Comparison of ENCODE assay signal across 19 cellular contexts in the genomic region with DNA sequence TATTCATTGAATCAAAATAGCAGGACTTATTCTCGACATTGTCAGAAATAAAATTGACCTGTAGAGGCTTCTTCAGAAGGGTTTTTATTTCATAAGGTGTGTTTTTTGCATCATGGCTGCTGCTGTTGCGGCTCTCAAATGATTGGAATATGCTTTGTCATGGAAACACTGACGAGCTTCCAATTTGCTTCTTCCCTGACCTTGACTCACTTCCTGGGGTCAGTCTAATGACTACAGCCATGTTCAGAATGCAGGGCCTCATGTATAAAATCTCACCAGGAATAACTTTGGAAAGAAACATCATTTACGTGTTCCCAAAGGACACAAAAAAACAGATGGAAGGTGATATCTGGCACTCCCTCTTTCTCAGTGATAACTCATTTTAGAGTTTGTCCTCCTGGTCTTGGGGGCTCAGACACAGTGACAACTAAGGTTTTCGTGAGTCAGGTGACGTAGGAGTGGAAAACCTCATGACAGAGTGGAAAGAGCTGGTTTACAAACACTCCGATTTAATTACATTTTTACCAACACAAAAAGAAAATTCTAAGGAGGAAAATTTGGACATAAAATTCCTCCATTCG.
DNase-seq lines count a peak whose midpoint lies in the region; ATAC-seq and TF ChIP-seq lines count a peak whose summit lies in the region.
"Had no signal": no experiment of that assay in that cellular context is flagged by ENCODE, and none has a peak within 500 bp of the region (broad histone marks: within the 10 kb centered on the region; RNA-seq: fewer than 3 reads in every experiment).

No MANE protein-coding gene starts in this region.

- peaks cover 39% of the 10 kb centered on the region for H3K36me3 Mint-ChIP-seq in HFFc6 (ENCODE audit: low read depth)

- peak overlapping the region; percentile 96 for H3K27ac Mint-ChIP-seq in HFFc6
- H3K27ac Mint-ChIP-seq: activated CD8-positive, alpha-beta T cell treated with anti-CD3 and anti-CD28 coated beads for 36 hours had no signal

- H3K4me3 Mint-ChIP-seq in HFFc6: peak overlapping the region; percentile 42
- H3K4me3 Mint-ChIP-seq: activated CD8-positive, alpha-beta T cell treated with anti-CD3 and anti-CD28 coated beads for 36 hours had no signal

- H3K27ac ChIP-seq in skeletal muscle tissue (ENCODE audit: low read depth, low read length): peak overlapping the region; percentile 19
- H3K27ac ChIP-seq: BLaER1 treated with 17β-estradiol and CSF1 and Interleukin-3, amounts not matched to agents 10 nM and 100 nM; tibial artery; VCaP had no signal

- peak; percentile 56 for DNase-seq in HFFc6
- DNase-seq in amniotic epithelial cell (ENCODE audit: low read depth): peak; percentile 33
- peak; percentile 75 for DNase-seq in fibroblast of villous mesenchyme (ENCODE audit: low read depth)
- DNase-seq in NCI-H1417 (lab: John Stamatoyannopoulos, UW): no peak
- DNase-seq: activated CD8-positive, alpha-beta T cell treated with anti-CD3 and anti-CD28 coated beads for 36 hours; activated T-cell treated with anti-CD3 and anti-CD28 coated beads, Interleukin-2, amount 50 U/mL, for 48 hours; cerebellar nuclear complex; DMS 273 treated with DMSO at 0.1 percent for 48 hours; kidney; mucosa of descending colon; NCI-H2081; NCI-H524 treated with DMSO at 0.1 percent for 48 hours; nucleus accumbens; tibial artery had no signal

- H3K27me3 Mint-ChIP-seq in HFFc6 (ENCODE audit: insufficient read depth): peaks cover 2% of the 10 kb centered on the region; the same call in 1 of the 2 replicates
- H3K27me3 Mint-ChIP-seq: activated CD8-positive, alpha-beta T cell treated with anti-CD3 and anti-CD28 coated beads for 36 hours had no signal

- H3K4me3 ChIP-seq in fibroblast of villous mesenchyme (ENCODE audit: low read depth, low read length): no peak overlapping the region
- H3K4me3 ChIP-seq in skeletal muscle tissue (ENCODE audit: low read length in 3 of 3): no peak overlapping the region
- H3K4me3 ChIP-seq: BLaER1 treated with 17β-estradiol and CSF1 and Interleukin-3, amounts not matched to agents 10 nM and 100 nM; mucosa of descending colon; tibial artery had no signal

- H3K9ac ChIP-seq in skeletal muscle tissue (ENCODE audit: low read depth in 1 of 3, low read length in 3 of 3): no peak overlapping the region
- H3K9ac ChIP-seq: BLaER1 treated with 17β-estradiol and CSF1 and Interleukin-3, amounts not matched to agents 10 nM and 100 nM had no signal

- TF ChIP-seq CTCF in HFFc6 (IDR thresholded peaks at IDR 0.05): no peak
- no peak for TF ChIP-seq CTCF in fibroblast of villous mesenchyme (IDR thresholded peaks at IDR 0.05; ENCODE audit: insufficient read depth, low read depth, low read length)

- H3K9me3 ChIP-seq in skeletal muscle tissue (ENCODE audit: control insufficient read depth in 3 of 3, low read length in 3 of 3): peaks cover 0 to 3% (median 0%) of the 10 kb centered on the region in 3 donors
- H3K9me3 ChIP-seq: tibial artery had no signal

- peaks cover 7% of the 10 kb centered on the region for H3K9me3 Mint-ChIP-seq in HFFc6

- H3K27me3 ChIP-seq in skeletal muscle tissue (ENCODE audit: control insufficient read depth in 3 of 3, insufficient read depth in 3 of 3, low read length in 3 of 3): no peaks in the 10 kb centered on the region
- H3K27me3 ChIP-seq: BLaER1 treated with 17β-estradiol and CSF1 and Interleukin-3, amounts not matched to agents 10 nM and 100 nM; tibial artery had no signal

- H3K4me1 ChIP-seq in skeletal muscle tissue (ENCODE audit: control insufficient read depth in 3 of 3, insufficient read depth in 3 of 3, low read length in 3 of 3): peaks cover 22 to 26% (median 23%) of the 10 kb centered on the region in 3 donors
- H3K4me1 ChIP-seq: BLaER1 treated with 17β-estradiol and CSF1 and Interleukin-3, amounts not matched to agents 10 nM and 100 nM had no signal

- H3K36me3 ChIP-seq in skeletal muscle tissue (ENCODE audit: control insufficient read depth in 3 of 3, insufficient read depth in 3 of 3, low read length in 3 of 3): peaks cover 0 to 2% (median 0%) of the 10 kb centered on the region in 3 donors
- H3K36me3 ChIP-seq: BLaER1 treated with 17β-estradiol and CSF1 and Interleukin-3, amounts not matched to agents 10 nM and 100 nM had no signal

- peaks cover 52% of the 10 kb centered on the region for H3K4me1 Mint-ChIP-seq in HFFc6 (ENCODE audit: low read depth)

- ATAC-seq in activated CD4-positive, CD25-positive, alpha-beta regulatory T cell treated with anti-CD3 and anti-CD28 coated beads, Interleukin-2, amount 50 U/mL, for 24 hours: no peak
- ATAC-seq in HG03139 (IDR thresholded peaks at IDR 0.05; ENCODE audit: unreplicated experiment): no peak
- ATAC-seq: activated CD8-positive, alpha-beta T cell treated with anti-CD3 and anti-CD28 coated beads for 36 hours; mucosa of descending colon had no signal

Comparison
In these comparisons a context has a peak if more than half of its experiments do, and no peak if none do; other contexts are left out.
1. DNase-seq: peak in HFFc6 (single experiment), amniotic epithelial cell (single experiment) and fibroblast of villous mesenchyme (single experiment); none in NCI-H1417 (0 of 3).